In the genomic region with DNA sequence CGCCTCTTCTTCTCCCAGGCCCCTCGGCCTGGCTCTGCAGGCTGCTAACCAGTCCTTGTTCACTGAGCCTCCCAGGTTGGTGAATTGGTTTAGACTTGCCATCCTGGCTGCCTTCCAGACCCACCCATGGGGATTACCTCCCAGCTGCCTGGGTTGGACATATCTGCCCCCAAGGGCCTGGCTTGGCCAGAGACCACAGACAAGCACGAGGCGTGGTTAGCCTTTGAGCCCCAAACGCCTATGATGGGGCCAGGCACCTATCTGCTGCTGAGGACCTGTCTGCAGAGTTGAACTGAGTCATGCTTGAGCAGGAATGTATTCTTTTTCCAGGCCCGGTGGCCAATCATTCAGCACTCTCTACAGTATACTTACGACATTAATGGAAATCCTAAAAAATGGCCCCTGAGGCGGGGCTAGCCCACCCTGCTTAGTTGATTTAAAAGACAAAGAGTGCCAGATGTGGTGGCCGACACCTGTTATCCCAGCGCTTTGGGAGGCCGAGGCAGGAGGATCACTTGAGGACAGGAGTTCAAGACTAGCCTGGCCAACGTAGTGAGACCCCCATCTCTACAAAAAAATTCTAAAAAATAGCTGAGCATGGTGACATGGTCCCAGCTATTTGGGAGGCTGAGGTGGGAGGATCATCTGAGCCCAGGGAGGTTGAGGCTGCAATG, we compare ENCODE assay signal across 25 cellular contexts.
DNase-seq lines count a peak whose midpoint lies in the region; ATAC-seq and TF ChIP-seq lines count a peak whose summit lies in the region.
"Had no signal": no experiment of that assay in that cellular context is flagged by ENCODE, and none has a peak within 500 bp of the region (broad histone marks: within the 10 kb centered on the region; RNA-seq: fewer than 3 reads in every experiment).

No MANE protein-coding gene starts in this region.

- CTCF ChIA-PET in activated CD4-positive, alpha-beta T cell treated with anti-CD3 and anti-CD28 coated beads, Interleukin-2, amount 10 ng/mL, durations not matched to agents 7 days and 5 days (lab: Charles Lee) = no interaction called here
- CTCF ChIA-PET in RWPE1 (lab: Yijun Ruan, JAX) = interaction anchor here (0.7 kb wide), 1 partner anchor 15 kb away, joined by 3 read pairs; no protein-coding TSS in a partner anchor
- CTCF ChIA-PET in activated CD4-positive, alpha-beta memory T cell treated with anti-CD3 and anti-CD28 coated beads for 36 hours (lab: Charles Lee) = interaction anchor here (0.7 kb wide), 1 partner anchor 39 kb away, joined by 3 read pairs; no protein-coding TSS in a partner anchor

- H3K36me3 Mint-ChIP-seq in activated CD4-positive, alpha-beta T cell treated with anti-CD3 and anti-CD28 coated beads, Interleukin-2, amount 10 ng/mL, durations not matched to agents 7 days and 5 days (ENCODE audit: low read depth) = no peaks in the 10 kb centered on the region
- no peaks in the 10 kb centered on the region for H3K36me3 Mint-ChIP-seq in activated CD4-positive, alpha-beta memory T cell treated with anti-CD3 and anti-CD28 coated beads for 36 hours

- no peaks in the 10 kb centered on the region for H3K27me3 Mint-ChIP-seq in activated CD4-positive, alpha-beta T cell treated with anti-CD3 and anti-CD28 coated beads, Interleukin-2, amount 10 ng/mL, durations not matched to agents 7 days and 5 days
- H3K27me3 Mint-ChIP-seq in activated CD4-positive, alpha-beta memory T cell treated with anti-CD3 and anti-CD28 coated beads for 36 hours = no peaks in the 10 kb centered on the region

- no peak overlapping the region for H3K4me3 Mint-ChIP-seq in activated CD4-positive, alpha-beta T cell treated with anti-CD3 and anti-CD28 coated beads, Interleukin-2, amount 10 ng/mL, durations not matched to agents 7 days and 5 days
- H3K4me3 Mint-ChIP-seq in activated CD4-positive, alpha-beta memory T cell treated with anti-CD3 and anti-CD28 coated beads for 36 hours = no peak overlapping the region
- H3K4me3 Mint-ChIP-seq: naive B cell had no signal

- no peaks in the 10 kb centered on the region for H3K9me3 ChIP-seq in tibial artery
- H3K9me3 ChIP-seq: BLaER1, pancreas, suprapubic skin had no signal

- H3K27ac ChIP-seq in RWPE1 = peak overlapping the region; percentile 60
- H3K27ac ChIP-seq in epithelial cell of prostate = no peak overlapping the region
- peak overlapping the region; percentile 59 to 72 for H3K27ac ChIP-seq in tibial artery
- H3K27ac ChIP-seq: BLaER1, cardiac muscle cell, dorsolateral prefrontal cortex, pancreas, suprapubic skin had no signal

- H3K4me1 Mint-ChIP-seq in activated CD4-positive, alpha-beta T cell treated with anti-CD3 and anti-CD28 coated beads, Interleukin-2, amount 10 ng/mL, durations not matched to agents 7 days and 5 days = no peaks in the 10 kb centered on the region
- peaks cover 4% of the 10 kb centered on the region for H3K4me1 Mint-ChIP-seq in activated CD4-positive, alpha-beta memory T cell treated with anti-CD3 and anti-CD28 coated beads for 36 hours (ENCODE audit: low read depth)
- H3K4me1 Mint-ChIP-seq: naive B cell had no signal

- peak overlapping the region; percentile 31 for H3K27ac Mint-ChIP-seq in activated CD4-positive, alpha-beta T cell treated with anti-CD3 and anti-CD28 coated beads, Interleukin-2, amount 10 ng/mL, durations not matched to agents 7 days and 5 days
- no peak overlapping the region for H3K27ac Mint-ChIP-seq in activated CD4-positive, alpha-beta memory T cell treated with anti-CD3 and anti-CD28 coated beads for 36 hours

- no peaks in the 10 kb centered on the region for H3K27me3 ChIP-seq in tibial artery
- H3K27me3 ChIP-seq: BLaER1, cardiac muscle cell, pancreas, suprapubic skin had no signal

- POLR2A ChIA-PET in activated CD4-positive, alpha-beta T cell treated with anti-CD3 and anti-CD28 coated beads, Interleukin-2, amount 10 ng/mL, durations not matched to agents 7 days and 5 days (lab: Charles Lee) = no interaction called here
- POLR2A ChIA-PET in RWPE1 (lab: Yijun Ruan, JAX; ENCODE audit: low non-redundant PET) = no interaction called here
- POLR2A ChIA-PET in activated CD4-positive, alpha-beta memory T cell treated with anti-CD3 and anti-CD28 coated beads for 36 hours (lab: Charles Lee) = no interaction called here

- H3K4me1 ChIP-seq in tibial artery = peaks cover 0 to 58% (median 13%) of the 10 kb centered on the region in 4 donors
- H3K4me1 ChIP-seq: pancreas, suprapubic skin had no signal

- DNase-seq in activated CD4-positive, alpha-beta T cell treated with anti-CD3 and anti-CD28 coated beads, Interleukin-2, amount 10 ng/mL, durations not matched to agents 7 days and 5 days = no peak
- no peak for DNase-seq in activated CD4-positive, alpha-beta T cell treated with anti-CD3 and anti-CD28 coated beads, Interleukin-2, amount 50 U/mL, for 1 hour
- DNase-seq in RWPE1 (ENCODE audit: low spot score) (peak; percentile 81), epithelial cell of prostate (ENCODE audit: low read depth, low spot score) (peak; percentile 48), tibial artery (no peak)
- DNase-seq in activated CD4-positive, alpha-beta memory T cell treated with anti-CD3 and anti-CD28 coated beads for 36 hours = no peak
- DNase-seq: activated CD8-positive, alpha-beta memory T cell treated with anti-CD3 and anti-CD28 coated beads, Interleukin-2, amount 50 U/mL, for 4 hours; activated effector memory CD4-positive, alpha-beta T cell treated with anti-CD3 and anti-CD28 coated beads, Interleukin-2, amount 50 U/mL, for 16 hours; dorsolateral prefrontal cortex; foreskin melanocyte; hypothalamus; naive B cell; NCI-H1105; NCI-H2081; pancreas; right cardiac atrium; SHP77; T-helper 1 cell had no signal

- no peaks in the 10 kb centered on the region for H3K9me3 Mint-ChIP-seq in activated CD4-positive, alpha-beta T cell treated with anti-CD3 and anti-CD28 coated beads, Interleukin-2, amount 10 ng/mL, durations not matched to agents 7 days and 5 days
- no peaks in the 10 kb centered on the region for H3K9me3 Mint-ChIP-seq in activated CD4-positive, alpha-beta memory T cell treated with anti-CD3 and anti-CD28 coated beads for 36 hours

- ATAC-seq in GM18909 (IDR thresholded peaks at IDR 0.05; ENCODE audit: poor library complexity, unreplicated experiment) (no peak), HG03565 (IDR thresholded peaks at IDR 0.05; ENCODE audit: unreplicated experiment) (no peak)
- ATAC-seq: K562, pancreas, right cardiac atrium had no signal

- no peaks in the 10 kb centered on the region for H3K36me3 ChIP-seq in tibial artery
- H3K36me3 ChIP-seq: BLaER1, cardiac muscle cell, pancreas, suprapubic skin had no signal

- no peak for TF ChIP-seq CTCF in RWPE1 (conservative IDR thresholded peaks at IDR 0.05; ENCODE audit: low read depth)
- no peak for TF ChIP-seq CTCF in tibial artery (IDR thresholded peaks at IDR 0.05)

- no peak overlapping the region for H3K4me3 ChIP-seq in tibial artery
- H3K4me3 ChIP-seq: BLaER1, cardiac muscle cell, K562, lung, pancreas, suprapubic skin had no signal

- intact Hi-C loops in tibial artery (cut with DNase I; ENCODE audit: low total_unique reads) = no loop called here
- intact Hi-C loops in activated CD4-positive, alpha-beta memory T cell treated with anti-CD3 and anti-CD28 coated beads for 36 hours (cut with micrococcal nuclease) = no loop called here

Comparison
In these comparisons a context has a peak if more than half of its experiments do, and no peak if none do; other contexts are left out.
1. DNase-seq: peak in RWPE1 (single experiment) and epithelial cell of prostate (single experiment); none in activated CD4-positive, alpha-beta T cell treated with anti-CD3 and anti-CD28 coated beads, Interleukin-2, amount 10 ng/mL, durations not matched to agents 7 days and 5 days (single experiment), activated CD4-positive, alpha-beta T cell treated with anti-CD3 and anti-CD28 coated beads, Interleukin-2, amount 50 U/mL, for 1 hour (single experiment), tibial artery (0 of 2) and activated CD4-positive, alpha-beta memory T cell treated with anti-CD3 and anti-CD28 coated beads for 36 hours (single experiment).